16 cellular contexts compared by ENCODE assay signal in the genomic region with DNA sequence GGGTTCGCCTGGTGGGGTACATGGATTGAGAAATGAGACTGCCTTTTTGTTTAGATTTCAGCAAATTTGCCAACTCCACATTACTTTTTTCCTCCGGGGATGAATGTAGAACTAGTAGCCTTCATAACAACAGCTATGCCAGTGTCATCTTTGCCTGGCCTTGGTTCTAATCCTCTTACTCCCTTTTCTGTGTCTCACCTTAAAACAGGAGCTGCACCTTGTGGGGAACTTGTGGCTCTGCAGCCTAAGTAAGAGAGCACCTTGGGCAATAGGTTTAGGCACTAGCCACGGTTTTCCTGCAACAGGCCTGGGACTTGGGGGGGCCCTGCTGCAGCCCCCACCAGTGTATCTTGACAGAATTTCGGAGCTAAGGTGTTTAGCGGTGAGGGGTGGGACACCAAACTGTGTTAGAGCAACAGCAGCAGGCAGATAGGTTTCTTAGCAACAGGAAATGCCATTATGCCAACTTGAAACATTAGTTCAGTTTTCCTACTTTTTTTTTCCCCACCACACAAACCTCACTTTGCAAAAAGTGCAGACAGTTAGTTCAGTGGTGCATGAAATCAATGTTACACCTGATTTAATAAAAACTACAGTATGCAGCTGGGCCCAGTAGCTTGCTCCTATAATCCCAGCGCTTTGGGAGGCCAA.
DNase-seq lines count a peak whose midpoint lies in the region; ATAC-seq, FAIRE-seq and TF ChIP-seq lines count a peak whose summit lies in the region.
"Had no signal": no experiment of that assay in that cellular context is flagged by ENCODE, and none has a peak within 500 bp of the region (broad histone marks: within the 10 kb centered on the region; RNA-seq: fewer than 3 reads in every experiment).

No MANE protein-coding gene starts in this region.

- TF ChIP-seq RAD21 in H1 (IDR thresholded peaks at IDR 0.05 in 1 of 2, conservative IDR thresholded peaks at IDR 0.05 in 1 of 2; ENCODE audit: low read depth in 2 of 2, low read length in 2 of 2) = peak; percentile 45 to 55

- H3K14ac ChIP-seq in H1 (ENCODE audit: insufficient read length) = no peak overlapping the region

- FAIRE-seq in H1 (lab: Jason Lieb, UNC) = no peak

- peak overlapping the region; percentile 61 for H3K4me2 ChIP-seq in Loucy (ENCODE audit: low read depth, low read length, poor library complexity, severe bottlenecking)
- H3K4me2 ChIP-seq in H1 (ENCODE audit: insufficient read depth in 1 of 2, low read depth in 2 of 2, low read length in 2 of 2) = no peak overlapping the region

- H3K27me3 ChIP-seq in Loucy (ENCODE audit: insufficient read depth, low read length, poor library complexity, severe bottlenecking) (no peaks in the 10 kb centered on the region), H1 (replicated peaks in 1 of 4; ENCODE audit: control insufficient read depth in 3 of 4, extremely low read depth in 1 of 4, insufficient read depth in 3 of 4, low read length in 3 of 4) (no peaks in the 10 kb centered on the region), prostate gland (replicated peaks; ENCODE audit: insufficient read depth) (no peaks in the 10 kb centered on the region)
- H3K27me3 ChIP-seq: body of pancreas had no signal

- H2BK20ac ChIP-seq in H1 (ENCODE audit: low read length) = no peak overlapping the region

- no peak for TF ChIP-seq EP300 in H1 (IDR thresholded peaks at IDR 0.05; ENCODE audit: borderline replicate concordance in 1 of 2, low read depth in 2 of 2, low read length in 2 of 2)

- WGBS in H1 (ENCODE audit: extremely low coverage in 1 of 2, insufficient coverage in 1 of 2, insufficient read length in 1 of 2, insufficient replicate concordance in 2 of 2, low coverage in 1 of 2, low lambda C conversion rate in 2 of 2, missing lambda C conversion rate in 1 of 2), 2 experiments = 91% methylated on average over 6 of the region's 6 CpGs; no CpG with 5 or more reads in 1 of the 2 experiments
- WGBS in prostate gland = 81% methylated on average over 6 of the region's 6 CpGs

- no peak overlapping the region for H3K27ac Mint-ChIP-seq in activated naive CD4-positive, alpha-beta T cell treated with anti-CD3 and anti-CD28 coated beads, Interleukin-2, amount 10 ng/mL, durations not matched to agents 7 days and 5 days

- H3K36me3 ChIP-seq in Loucy (ENCODE audit: insufficient read depth, low read length) = no peaks in the 10 kb centered on the region
- H3K36me3 ChIP-seq in H1 (ENCODE audit: control insufficient read depth in 2 of 4, insufficient read depth in 4 of 4, low read length in 3 of 4) = no peaks in the 10 kb centered on the region
- no peaks in the 10 kb centered on the region for H3K36me3 ChIP-seq in prostate gland
- H3K36me3 ChIP-seq: thoracic aorta had no signal

- H2BK12ac ChIP-seq in H1 (ENCODE audit: low read depth, low read length) = no peak overlapping the region

- ATAC-seq in GM21367 (IDR thresholded peaks at IDR 0.05; ENCODE audit: unreplicated experiment) = no peak
- ATAC-seq: body of pancreas, left cardiac atrium had no signal

- no peaks in the 10 kb centered on the region for H3F3A ChIP-seq in Loucy (ENCODE audit: low read depth)

- H3K4me1 ChIP-seq in Loucy (ENCODE audit: insufficient read depth, low read length, poor library complexity, severe bottlenecking) (peaks cover 68% of the 10 kb centered on the region), H1 (replicated peaks in 1 of 4; ENCODE audit: control insufficient read depth in 3 of 4, insufficient read depth in 4 of 4, low read length in 3 of 4) (peaks cover 0 to 2% (median 0%) of the 10 kb centered on the region in 4 experiments; a peak in 1 of 7 replicates), prostate gland (replicated peaks) (peaks cover 19% of the 10 kb centered on the region)

- no peak overlapping the region for H2BK5ac ChIP-seq in H1 (ENCODE audit: low read depth, low read length)

- no peak overlapping the region; the same call in 1 of the 2 replicates for H4K8ac ChIP-seq in H1 (ENCODE audit: extremely low read depth, insufficient read depth, low read length)

- no peak overlapping the region for H3K4me3 Mint-ChIP-seq in activated naive CD4-positive, alpha-beta T cell treated with anti-CD3 and anti-CD28 coated beads, Interleukin-2, amount 10 ng/mL, durations not matched to agents 7 days and 5 days
- H3K4me3 Mint-ChIP-seq: neural crest cell had no signal

- TF ChIP-seq CTCF in Loucy (conservative IDR thresholded peaks at IDR 0.05; ENCODE audit: low read length) (no peak; the same call in 1 of the 2 replicates), H1 (IDR thresholded peaks at IDR 0.05; ENCODE audit: control extremely low read depth in 1 of 3, insufficient read depth in 1 of 3, low read depth in 1 of 3, low read length in 3 of 3) (peak in 2 of 3 experiments; percentile 35 to 54; a peak in 2 of 4 replicates), prostate gland (IDR thresholded peaks at IDR 0.05) (no peak)

- H2AK5ac ChIP-seq in H1 (ENCODE audit: low read depth, low read length) = no peak overlapping the region

- H2BK15ac ChIP-seq in H1 (ENCODE audit: low read length) = no peak overlapping the region

- H3K23me2 ChIP-seq in H1 (ENCODE audit: low read depth, low read length) = no peaks in the 10 kb centered on the region

- peaks cover 7% of the 10 kb centered on the region for H3K27me3 Mint-ChIP-seq in activated naive CD4-positive, alpha-beta T cell treated with anti-CD3 and anti-CD28 coated beads, Interleukin-2, amount 10 ng/mL, durations not matched to agents 7 days and 5 days

- no peak overlapping the region for H2AFZ ChIP-seq in Loucy (ENCODE audit: low read length)
- H2AFZ ChIP-seq in H1 (ENCODE audit: low read length) = no peak overlapping the region

- H3K23ac ChIP-seq in H1 (ENCODE audit: insufficient read length) = no peak overlapping the region

- H3K79me2 ChIP-seq in Loucy (ENCODE audit: insufficient read depth, low read length) (peaks cover 45% of the 10 kb centered on the region), H1 (ENCODE audit: control insufficient read depth in 1 of 2, insufficient read depth in 2 of 2, low read length in 2 of 2) (no peaks in the 10 kb centered on the region)

- CTCF ChIA-PET in H1 (lab: Charles Lee; ENCODE audit: partially characterized antibody) = interaction anchor here (0.6 to 2.7 kb wide), 12 partner anchors 11 to 176 kb away, joined by 3 to 10 read pairs (median 3); no protein-coding TSS in a partner anchor
- CTCF ChIA-PET in activated naive CD4-positive, alpha-beta T cell treated with anti-CD3 and anti-CD28 coated beads, Interleukin-2, amount 10 ng/mL, durations not matched to agents 7 days and 5 days (lab: Charles Lee) = interaction anchor here (1.0 kb wide), 1 partner anchor 110 kb away, joined by 3 read pairs; no protein-coding TSS in a partner anchor

- POLR2A ChIA-PET in H1 (lab: Charles Lee; ENCODE audit: partially characterized antibody) = no interaction called here

- H3K18ac ChIP-seq in H1 (ENCODE audit: extremely low read depth, low read length) = no peak overlapping the region

- H3K9ac ChIP-seq in Loucy (ENCODE audit: low read depth, low read length, poor library complexity, severe bottlenecking) (peak overlapping the region; percentile 29), H1 (replicated peaks in 1 of 4; ENCODE audit: extremely low read depth in 1 of 4, low read depth in 3 of 4, low read length in 3 of 4) (no peak overlapping the region)

- intact Hi-C loops in prostate gland (cut with DNase I) = no loop called here

- DNase-seq in DMS79 treated with DMSO at 0.1 percent for 48 hours (lab: John Stamatoyannopoulos, UW) (peak; percentile 13), DMS79 (lab: John Stamatoyannopoulos, UW) (no peak), H1 (ENCODE audit: low read depth in 1 of 2, low spot score in 2 of 2) (no peak), prostate gland (ENCODE audit: low spot score) (no peak), NCI-H510A treated with DMSO at 0.1 percent for 48 hours (lab: John Stamatoyannopoulos, UW) (no peak)
- DNase-seq in activated naive CD4-positive, alpha-beta T cell treated with anti-CD3 and anti-CD28 coated beads, Interleukin-2, amount 10 ng/mL, durations not matched to agents 7 days and 5 days = no peak
- DNase-seq: activated CD4-positive, alpha-beta T cell treated with anti-CD3 and anti-CD28 coated beads, Interleukin-2, amount 50 U/mL, for 1 hour; body of pancreas; effector CD4-positive, alpha-beta T cell; left cardiac atrium; NCI-H345; stimulated activated CD4-positive, alpha-beta T cell treated with anti-CD3 and anti-CD28 coated beads, Interleukin-12 subunit alpha, Interleukin-12 subunit beta, amount 100 ng/mL, for 4 hours had no signal

- H2BK120ac ChIP-seq in H1 (replicated peaks; ENCODE audit: low read depth, low read length) = no peak overlapping the region

- H3K9me3 ChIP-seq in Loucy (ENCODE audit: insufficient read depth, low read depth, low read length) = peaks cover 2% of the 10 kb centered on the region; the same call in 1 of the 2 replicates
- H3K9me3 ChIP-seq in H1 (ENCODE audit: insufficient read depth in 2 of 2, low read depth in 1 of 2, low read length in 1 of 2) = peaks cover 0 to 2% of the 10 kb centered on the region in 2 experiments; a peak in 2 of 4 replicates
- no peaks in the 10 kb centered on the region for H3K9me3 ChIP-seq in prostate gland
- H3K9me3 ChIP-seq: body of pancreas, thoracic aorta had no signal

- H3K9me2 ChIP-seq in Loucy (replicated peaks; ENCODE audit: low read depth, low read length) = no peaks in the 10 kb centered on the region

- no peak overlapping the region for H4K91ac ChIP-seq in H1 (replicated peaks; ENCODE audit: insufficient read length, low read length)

- H3K79me1 ChIP-seq in H1 (ENCODE audit: low read depth, low read length) = no peaks in the 10 kb centered on the region

- TF ChIP-seq POLR2A in H1 (IDR thresholded peaks at IDR 0.05; ENCODE audit: control extremely low read depth in 1 of 2, low read depth in 2 of 2, low read length in 2 of 2) (no peak), prostate gland (IDR thresholded peaks at IDR 0.05) (no peak)

- H3K9me3 Mint-ChIP-seq in activated naive CD4-positive, alpha-beta T cell treated with anti-CD3 and anti-CD28 coated beads, Interleukin-2, amount 10 ng/mL, durations not matched to agents 7 days and 5 days = peaks cover 6% of the 10 kb centered on the region

- H4K5ac ChIP-seq in H1 (ENCODE audit: insufficient read length, low read depth, low read length) = no peak overlapping the region

- H3K4me3 ChIP-seq in Loucy (ENCODE audit: low read length, poor library complexity, severe bottlenecking) (peak overlapping the region; percentile 19), H1 (ENCODE audit: extremely low read depth in 1 of 4, insufficient read depth in 2 of 4, low read depth in 3 of 4, low read length in 4 of 4) (no peak overlapping the region), prostate gland (no peak overlapping the region)
- H3K4me3 ChIP-seq: body of pancreas, thoracic aorta had no signal

- no peak overlapping the region for H3K4ac ChIP-seq in H1 (replicated peaks; ENCODE audit: insufficient read length, low read depth, low read length)

- peaks cover 2% of the 10 kb centered on the region for H3K36me3 Mint-ChIP-seq in activated naive CD4-positive, alpha-beta T cell treated with anti-CD3 and anti-CD28 coated beads, Interleukin-2, amount 10 ng/mL, durations not matched to agents 7 days and 5 days

- H3K56ac ChIP-seq in H1 (replicated peaks; ENCODE audit: insufficient read length, low read depth, low read length) = no peak overlapping the region

- no peak overlapping the region for H3K27ac ChIP-seq in H1 (ENCODE audit: low read depth, low read length)
- peak overlapping the region; percentile 50 to 62 for H3K27ac ChIP-seq in prostate gland

- H4K20me1 ChIP-seq in Loucy (ENCODE audit: insufficient read depth, low read length, poor library complexity, severe bottlenecking) (no peaks in the 10 kb centered on the region), H1 (replicated peaks in 1 of 2; ENCODE audit: control insufficient read depth in 1 of 2, insufficient read depth in 2 of 2, low read length in 2 of 2) (no peaks in the 10 kb centered on the region)

- H3K4me1 Mint-ChIP-seq in activated naive CD4-positive, alpha-beta T cell treated with anti-CD3 and anti-CD28 coated beads, Interleukin-2, amount 10 ng/mL, durations not matched to agents 7 days and 5 days = peaks cover 7% of the 10 kb centered on the region

Comparison
In these comparisons a context has a peak if more than half of its experiments do, and no peak if none do; other contexts are left out.
1. CTCF ChIP-seq: peak in H1 (2 of 3); none in Loucy (single experiment) and prostate gland (0 of 4).